In the genomic region with DNA sequence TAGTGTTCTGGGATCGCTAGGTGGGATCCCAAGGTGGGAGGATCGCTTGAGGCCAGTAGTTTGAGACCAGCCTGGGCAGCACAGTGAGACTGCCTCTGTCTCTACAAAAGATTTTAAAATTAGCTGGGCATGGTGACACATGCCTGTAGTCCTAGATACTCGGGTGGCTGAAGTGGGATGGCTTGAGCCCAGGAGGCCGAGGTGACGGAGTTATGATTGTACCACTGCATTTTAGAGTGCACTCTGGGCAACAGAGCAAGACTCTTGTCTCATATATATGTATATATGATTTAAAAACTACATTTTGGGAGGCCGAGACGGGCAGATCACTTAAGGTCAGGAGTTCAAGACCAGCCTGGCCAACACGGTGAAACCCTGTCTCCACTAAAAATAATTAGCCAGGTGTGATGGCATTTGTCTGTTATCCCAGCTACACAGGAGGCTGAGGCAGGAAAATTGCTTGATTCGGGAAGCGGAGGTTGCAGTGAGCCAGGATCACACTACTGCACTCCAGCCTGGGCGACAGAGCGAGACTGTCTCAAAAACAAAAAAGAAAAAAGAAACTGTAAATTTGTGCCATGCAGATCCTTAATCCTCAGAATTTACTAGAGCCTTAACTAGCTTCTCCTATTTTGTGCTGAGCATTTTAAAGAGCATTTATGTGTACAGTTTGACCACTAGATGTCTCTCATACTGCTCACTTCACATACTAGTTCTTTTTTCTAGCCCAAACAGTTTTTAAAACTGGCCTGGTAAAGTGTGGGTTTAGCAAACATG, we compare ENCODE assay signal across 10 cellular contexts.
DNase-seq lines count a peak whose midpoint lies in the region; ATAC-seq and TF ChIP-seq lines count a peak whose summit lies in the region.
"Had no signal": no experiment of that assay in that cellular context is flagged by ENCODE, and none has a peak within 500 bp of the region (broad histone marks: within the 10 kb centered on the region; RNA-seq: fewer than 3 reads in every experiment).

No MANE protein-coding gene starts in this region.

- TF ChIP-seq POLR2A in uterus (IDR thresholded peaks at IDR 0.05), result no peak

- peaks cover 0 to 3% of the 10 kb centered on the region in 2 donors for H3K4me1 ChIP-seq in uterus
- H3K4me1 ChIP-seq: BLaER1 had no signal

- TF ChIP-seq CTCF in cardiac fibroblast (IDR thresholded peaks at IDR 0.05; ENCODE audit: low read depth, low read length) (peak; percentile 59), uterus (IDR thresholded peaks at IDR 0.05) (peak; percentile 68 to 86 (median 75))

- intact Hi-C loops in uterus (cut with DNase I; ENCODE audit: low total_unique reads), result loop anchor here (5.0 kb wide), 1 partner anchor 216 kb away; no protein-coding TSS in a partner anchor

- H3K4me3 ChIP-seq in cardiac fibroblast (replicated peaks in 1 of 2; ENCODE audit: low read depth in 2 of 2, low read length in 2 of 2) (no peak overlapping the region), uterus (no peak overlapping the region)
- H3K4me3 ChIP-seq: BLaER1 had no signal

- H3K36me3 ChIP-seq in uterus, result no peaks in the 10 kb centered on the region

- ATAC-seq in HG03103 (IDR thresholded peaks at IDR 0.05; ENCODE audit: low read depth, unreplicated experiment), result peak; percentile 63

- peak; percentile 10 for DNase-seq in DMS79 treated with DMSO at 0.1 percent for 48 hours (lab: John Stamatoyannopoulos, UW)
- DNase-seq in DMS79 (lab: John Stamatoyannopoulos, UW), result no peak
- DNase-seq in NCI-H82 (lab: John Stamatoyannopoulos, UW), result peak; percentile 69
- peak; percentile 77 to 82 for DNase-seq in cardiac fibroblast (ENCODE audit: low read depth in 2 of 2)
- peak; percentile 50 for DNase-seq in kidney tubule cell (ENCODE audit: low spot score)
- no peak for DNase-seq in uterus
- no peak for DNase-seq in 8988T
- DNase-seq: activated T-cell treated with anti-CD3 and anti-CD28 coated beads, Interleukin-2, amount 50 U/mL, for 4 hours had no signal

- no peaks in the 10 kb centered on the region for H3K9me3 ChIP-seq in uterus
- H3K9me3 ChIP-seq: BLaER1 had no signal

- no peaks in the 10 kb centered on the region for H3K27me3 ChIP-seq in uterus
- H3K27me3 ChIP-seq: BLaER1 had no signal

- no peak overlapping the region for H3K27ac ChIP-seq in uterus
- H3K27ac ChIP-seq: BLaER1 had no signal

Comparison
In these comparisons a context has a peak if more than half of its experiments do, and no peak if none do; other contexts are left out.
1. DNase-seq: peak in DMS79 treated with DMSO at 0.1 percent for 48 hours (single experiment), NCI-H82 (single experiment), cardiac fibroblast (2 of 2) and kidney tubule cell (single experiment); none in DMS79 (single experiment), uterus (0 of 2) and 8988T (single experiment).